ENCODE assay signal across 9 cellular contexts in genomic region chr15:52751522-52751921, GRCh38. TPM values are rescaled to one million over a fixed set of nuclear protein-coding genes. Genes with fewer than 3 reads are reported as not detected.
"Had no signal": no experiment of that assay in that cellular context is flagged by ENCODE, and none has a peak within 500 bp of the region (broad histone marks: within the 10 kb centered on the region; RNA-seq: fewer than 3 reads in every experiment).

No MANE protein-coding gene starts in this region.

- H3K36me3 Mint-ChIP-seq: IgD-negative memory B cell had no signal

- DNase-seq: GM23248, H7, HFFc6 had no signal

- H3K9ac ChIP-seq: GM23248 had no signal

- H3K4me1 ChIP-seq: HAP-1 had no signal

- ATAC-seq: HCT116, HepG2 had no signal

- H2AFZ ChIP-seq: GM23248 had no signal

- FAIRE-seq: HepG2 had no signal

- H3K27ac ChIP-seq: GM23248, HL-60 had no signal

- H3K9me3 ChIP-seq: HAP-1 had no signal

- H3K27ac Mint-ChIP-seq: HFFc6, IgD-negative memory B cell had no signal

- H3K9me3 Mint-ChIP-seq: HFFc6 had no signal

- H3K4me3 Mint-ChIP-seq: HFFc6, IgD-negative memory B cell had no signal

- H3K4me3 ChIP-seq: GM23248, HAP-1 had no signal

- H3K36me3 ChIP-seq: HAP-1 had no signal

RNA-seq across cellular contexts. Expression of gene ONECUT1, which starts 38.6 kb away (rescaled TPM):
- total RNA-seq: GM23248, HT1080 had no signal
- polyA plus RNA-seq: GM23248, IgD-negative memory B cell had no signal
